ENCODE assay signal across 17 cellular contexts in the genomic region with DNA sequence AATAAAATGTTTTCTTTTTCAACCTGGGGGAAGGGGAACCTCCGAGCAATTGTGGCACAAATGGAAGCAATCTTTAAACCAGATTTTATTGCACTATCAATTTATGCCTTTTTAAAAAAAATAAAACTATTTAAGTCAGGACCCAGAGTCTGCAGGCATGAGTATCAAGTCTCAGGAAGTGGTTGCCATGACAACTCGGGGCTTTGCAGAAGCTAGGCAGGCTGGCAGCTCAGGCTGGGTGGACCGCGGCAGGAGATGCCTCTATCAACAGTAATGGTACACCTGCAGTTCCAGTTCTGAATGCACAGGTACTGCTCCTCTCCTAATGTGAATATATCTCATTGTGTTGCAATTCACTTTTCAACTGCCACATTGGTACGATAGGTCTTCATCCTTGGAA.
A peak's percentile ranks its signal among the peaks of the same experiment; 100 is the strongest.
DNase-seq lines count a peak whose midpoint lies in the region; ATAC-seq and TF ChIP-seq lines count a peak whose summit lies in the region.
"Had no signal": no experiment of that assay in that cellular context is flagged by ENCODE, and none has a peak within 500 bp of the region (broad histone marks: within the 10 kb centered on the region; RNA-seq: fewer than 3 reads in every experiment).

No MANE protein-coding gene starts in this region.

- no peaks in the 10 kb centered on the region for H3K79me1 ChIP-seq in trophoblast cell (ENCODE audit: low read length)

- H3K79me2 ChIP-seq in SK-N-SH (ENCODE audit: insufficient read depth): no peaks in the 10 kb centered on the region
- H3K79me2 ChIP-seq in trophoblast cell (ENCODE audit: control insufficient read depth, insufficient read depth, low read length, poor library complexity): no peaks in the 10 kb centered on the region

- no peak overlapping the region for H4K8ac ChIP-seq in trophoblast cell (ENCODE audit: low read depth, low read length)

- H3K4me1 Mint-ChIP-seq in endothelial cell (ENCODE audit: unreplicated experiment): no peaks in the 10 kb centered on the region

- no peak for ATAC-seq in SK-N-SH treated with all-trans-retinoic acid at 6 μM for 48 hours
- no peak for ATAC-seq in HG02970 (IDR thresholded peaks at IDR 0.05; ENCODE audit: low FRiP score, unreplicated experiment)
- no peak for ATAC-seq in gastroesophageal sphincter
- ATAC-seq: activated CD8-positive, alpha-beta T cell treated with anti-CD3 and anti-CD28 coated beads for 36 hours; left lobe of liver; psoas muscle had no signal

- H4K91ac ChIP-seq in trophoblast cell (ENCODE audit: low read depth, low read length): no peak overlapping the region

- TF ChIP-seq POLR2A in gastroesophageal sphincter (IDR thresholded peaks at IDR 0.05): no peak

- no peak overlapping the region for H2BK12ac ChIP-seq in trophoblast cell (ENCODE audit: low read length)

- H2AK5ac ChIP-seq in trophoblast cell (ENCODE audit: low read length): no peak overlapping the region

- H3F3A ChIP-seq in SK-N-SH (replicated peaks; ENCODE audit: insufficient read depth): no peaks in the 10 kb centered on the region

- H2BK120ac ChIP-seq in trophoblast cell (ENCODE audit: insufficient read depth, low read length, poor library complexity): no peak overlapping the region

- H4K12ac ChIP-seq in trophoblast cell (ENCODE audit: low read depth, low read length): no peak overlapping the region

- no peak overlapping the region for H3K4me2 ChIP-seq in SK-N-SH
- H3K4me2 ChIP-seq in trophoblast cell (ENCODE audit: low read length): no peak overlapping the region

- no peak overlapping the region for H3K4me3 Mint-ChIP-seq in endothelial cell (ENCODE audit: unreplicated experiment)
- H3K4me3 Mint-ChIP-seq: activated CD8-positive, alpha-beta T cell treated with anti-CD3 and anti-CD28 coated beads for 36 hours had no signal

- no peaks in the 10 kb centered on the region for H3K27me3 ChIP-seq in SK-N-SH (ENCODE audit: insufficient read depth)
- H3K27me3 ChIP-seq in trophoblast cell (ENCODE audit: insufficient read depth, low read length): no peaks in the 10 kb centered on the region
- peaks cover 18% of the 10 kb centered on the region for H3K27me3 ChIP-seq in gastroesophageal sphincter

- no peaks in the 10 kb centered on the region for H3K9me2 ChIP-seq in SK-N-SH

- H3K36me3 Mint-ChIP-seq in endothelial cell (ENCODE audit: low read depth, unreplicated experiment): no peaks in the 10 kb centered on the region

- no peaks in the 10 kb centered on the region for H3K9me3 ChIP-seq in SK-N-SH
- H3K9me3 ChIP-seq in trophoblast cell (ENCODE audit: insufficient read depth, low read depth, low read length): no peaks in the 10 kb centered on the region
- no peaks in the 10 kb centered on the region for H3K9me3 ChIP-seq in gastroesophageal sphincter
- H3K9me3 ChIP-seq: psoas muscle, thoracic aorta had no signal

- no peak overlapping the region for H2BK5ac ChIP-seq in trophoblast cell (ENCODE audit: low read depth, low read length, poor library complexity)

- POLR2A ChIA-PET in SK-N-SH (lab: Yijun Ruan, JAX): no interaction called here

- TF ChIP-seq CTCF in SK-N-SH (IDR thresholded peaks at IDR 0.05): no peak
- TF ChIP-seq CTCF in endothelial cell (IDR thresholded peaks at IDR 0.05; ENCODE audit: unreplicated experiment): no peak
- no peak for TF ChIP-seq CTCF in gastroesophageal sphincter (IDR thresholded peaks at IDR 0.05)

- H3K9me3 Mint-ChIP-seq in endothelial cell (ENCODE audit: unreplicated experiment): no peaks in the 10 kb centered on the region

- no peak for TF ChIP-seq RAD21 in SK-N-SH (IDR thresholded peaks at IDR 0.05; ENCODE audit: low read length)

- no peak overlapping the region for H3K23ac ChIP-seq in trophoblast cell (ENCODE audit: low read length)

- no peaks in the 10 kb centered on the region for H4K20me1 ChIP-seq in SK-N-SH (ENCODE audit: insufficient read depth)

- no peak overlapping the region for H3K27ac ChIP-seq in SK-N-SH (ENCODE audit: low read depth in 2 of 2, low read length in 1 of 2)
- H3K27ac ChIP-seq in trophoblast cell (ENCODE audit: low read depth, low read length): no peak overlapping the region
- H3K27ac ChIP-seq in gastroesophageal sphincter: no peak overlapping the region
- H3K27ac ChIP-seq: coronary artery, HL-60, psoas muscle, thoracic aorta had no signal

- H3K4me1 ChIP-seq in SK-N-SH (ENCODE audit: control insufficient read depth in 1 of 2, insufficient read depth in 2 of 2, low read depth in 1 of 2, low read length in 1 of 2) (no peaks in the 10 kb centered on the region; a peak in 1 of 4 replicates), trophoblast cell (ENCODE audit: control insufficient read depth in 1 of 2, insufficient read depth in 2 of 2, low read length in 2 of 2) (no peaks in the 10 kb centered on the region), gastroesophageal sphincter (no peaks in the 10 kb centered on the region)
- H3K4me1 ChIP-seq: psoas muscle had no signal

- no peaks in the 10 kb centered on the region for H3K36me3 ChIP-seq in SK-N-SH (replicated peaks in 1 of 2; ENCODE audit: control insufficient read depth in 1 of 2, insufficient read depth in 2 of 2, low read length in 1 of 2)
- no peaks in the 10 kb centered on the region for H3K36me3 ChIP-seq in trophoblast cell (ENCODE audit: control insufficient read depth in 1 of 2, insufficient read depth in 2 of 2, low read length in 2 of 2)
- H3K36me3 ChIP-seq in gastroesophageal sphincter: no peaks in the 10 kb centered on the region
- H3K36me3 ChIP-seq: thoracic aorta had no signal

- no peak overlapping the region for H3K9ac ChIP-seq in SK-N-SH
- no peak overlapping the region for H3K9ac ChIP-seq in trophoblast cell (ENCODE audit: low read length)

- no peaks in the 10 kb centered on the region for H3K27me3 Mint-ChIP-seq in endothelial cell (ENCODE audit: unreplicated experiment)
- H3K27me3 Mint-ChIP-seq: activated CD8-positive, alpha-beta T cell treated with anti-CD3 and anti-CD28 coated beads for 36 hours had no signal

- H3K14ac ChIP-seq in trophoblast cell (ENCODE audit: low read length): no peak overlapping the region

- H2AFZ ChIP-seq in SK-N-SH (ENCODE audit: low read depth) (no peak overlapping the region), trophoblast cell (ENCODE audit: insufficient read depth, low read length, poor library complexity) (no peak overlapping the region)

- H3K4me3 ChIP-seq in SK-N-SH (ENCODE audit: low read depth in 2 of 2, low read length in 1 of 2) (no peak overlapping the region), trophoblast cell (ENCODE audit: low read depth, low read length) (no peak overlapping the region), gastroesophageal sphincter (no peak overlapping the region)
- H3K4me3 ChIP-seq: coronary artery, psoas muscle, thoracic aorta had no signal

- CTCF ChIA-PET in SK-N-SH (lab: Yijun Ruan, JAX): interaction anchor here (1.3 kb wide), 1 partner anchor 527 kb away, joined by 3 read pairs; no protein-coding TSS in a partner anchor

- H3K18ac ChIP-seq in trophoblast cell (ENCODE audit: low read length): no peak overlapping the region

- WGBS in SK-N-SH (ENCODE audit: low lambda C conversion rate): 42% methylated on average over 5 of the region's 5 CpGs
- WGBS in trophoblast cell (ENCODE audit: extremely low coverage, insufficient coverage, insufficient read length): no CpG with 5 or more reads among the region's 5 CpGs
- 53 to 79% methylated on average over 2 to 5 of the region's 5 CpGs for WGBS in gastroesophageal sphincter (ENCODE audit: low coverage in 1 of 2), 2 donors

- DNase-seq in SK-N-SH (peak; percentile 30), NCI-H2227 treated with DMSO at 0.1 percent for 48 hours (lab: John Stamatoyannopoulos, UW) (peak; percentile 37), endothelial cell (ENCODE audit: low spot score) (peak; percentile 41), retina (peak; percentile 51), trophoblast cell (no peak)
- DNase-seq: activated CD8-positive, alpha-beta T cell treated with anti-CD3 and anti-CD28 coated beads for 36 hours; activated gamma-delta T cell treated with Interleukin-2 at 50 U/mL for 16 hours; NCI-H446; psoas muscle; SHP77 had no signal

- TF ChIP-seq EP300 in SK-N-SH (IDR thresholded peaks at IDR 0.05; ENCODE audit: borderline replicate concordance in 1 of 2, low read depth in 1 of 2, low read length in 1 of 2): no peak
- no peak for TF ChIP-seq EP300 in gastroesophageal sphincter (IDR thresholded peaks at IDR 0.05)

- H3K4ac ChIP-seq in trophoblast cell (ENCODE audit: low read depth, low read length): no peak overlapping the region

- no peak overlapping the region for H3K27ac Mint-ChIP-seq in endothelial cell (ENCODE audit: unreplicated experiment)
- H3K27ac Mint-ChIP-seq: activated CD8-positive, alpha-beta T cell treated with anti-CD3 and anti-CD28 coated beads for 36 hours had no signal

TF ChIP-seq in SK-N-SH, 30 proteins besides CTCF, POLR2A, EP300 and RAD21 (continues in another document):
- TF ChIP-seq TCF12 (IDR thresholded peaks at IDR 0.05) (no peak), TAF1 (IDR thresholded peaks at IDR 0.05; ENCODE audit: borderline replicate concordance, low read depth, low read length) (no peak), YY1 (IDR thresholded peaks at IDR 0.05; ENCODE audit: low read depth) (no peak), RFX5 (IDR thresholded peaks at IDR 0.05; ENCODE audit: low read length) (no peak), ELF1 (IDR thresholded peaks at IDR 0.05) (no peak)
- TF ChIP-seq, protein P1, sequence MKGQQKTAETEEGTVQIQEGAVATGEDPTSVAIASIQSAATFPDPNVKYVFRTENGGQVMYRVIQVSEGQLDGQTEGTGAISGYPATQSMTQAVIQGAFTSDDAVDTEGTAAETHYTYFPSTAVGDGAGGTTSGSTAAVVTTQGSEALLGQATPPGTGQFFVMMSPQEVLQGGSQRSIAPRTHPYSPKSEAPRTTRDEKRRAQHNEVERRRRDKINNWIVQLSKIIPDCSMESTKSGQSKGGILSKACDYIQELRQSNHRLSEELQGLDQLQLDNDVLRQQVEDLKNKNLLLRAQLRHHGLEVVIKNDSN (IDR thresholded peaks at IDR 0.05; ENCODE audit: borderline replicate concordance, low read depth): no peak

TF ChIP-seq in SK-N-SH treated with all-trans-retinoic acid at 6 μM for 48 hours, 23 proteins besides CTCF, POLR2A, EP300 and RAD21:
- TF ChIP-seq, protein P2, sequence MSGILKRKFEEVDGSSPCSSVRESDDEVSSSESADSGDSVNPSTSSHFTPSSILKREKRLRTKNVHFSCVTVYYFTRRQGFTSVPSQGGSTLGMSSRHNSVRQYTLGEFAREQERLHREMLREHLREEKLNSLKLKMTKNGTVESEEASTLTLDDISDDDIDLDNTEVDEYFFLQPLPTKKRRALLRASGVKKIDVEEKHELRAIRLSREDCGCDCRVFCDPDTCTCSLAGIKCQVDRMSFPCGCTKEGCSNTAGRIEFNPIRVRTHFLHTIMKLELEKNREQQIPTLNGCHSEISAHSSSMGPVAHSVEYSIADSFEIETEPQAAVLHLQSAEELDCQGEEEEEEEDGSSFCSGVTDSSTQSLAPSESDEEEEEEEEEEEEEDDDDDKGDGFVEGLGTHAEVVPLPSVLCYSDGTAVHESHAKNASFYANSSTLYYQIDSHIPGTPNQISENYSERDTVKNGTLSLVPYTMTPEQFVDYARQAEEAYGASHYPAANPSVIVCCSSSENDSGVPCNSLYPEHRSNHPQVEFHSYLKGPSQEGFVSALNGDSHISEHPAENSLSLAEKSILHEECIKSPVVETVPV (CRISPR knock-in tag; IDR thresholded peaks at IDR 0.05): no peak
- TF ChIP-seq BACH2 (CRISPR knock-in tag; IDR thresholded peaks at IDR 0.05; ENCODE audit: borderline replicate concordance) (no peak), ZNF8 (CRISPR knock-in tag; IDR thresholded peaks at IDR 0.05) (no peak)

Comparison
In these comparisons a context has a peak if more than half of its experiments do, and no peak if none do; other contexts are left out.
1. DNase-seq: peak in SK-N-SH (single experiment), NCI-H2227 treated with DMSO at 0.1 percent for 48 hours (single experiment), endothelial cell (single experiment) and retina (single experiment); none in trophoblast cell (0 of 2).